In genomic region chr13:109074853-109075252, GRCh38 we compare ENCODE assay signal across 27 cellular contexts.
"Had no signal": no experiment of that assay in that cellular context is flagged by ENCODE, and none has a peak within 500 bp of the region (broad histone marks: within the 10 kb centered on the region; RNA-seq: fewer than 3 reads in every experiment).

No MANE protein-coding gene starts in this region.

- ATAC-seq: stimulated activated effector memory CD8-positive, alpha-beta T cell treated with anti-CD3 and anti-CD28 coated beads, Interleukin-12 subunit alpha, Interleukin-12 subunit beta, amount 100 ng/mL, for 72 hours; stimulated activated memory B cell treated with anti-CD40 and anti-IgM and Interleukin-4, amounts not matched to agents 10 μg/mL and 1 μg/mL and 100 μg/mL, for 72 hours; stimulated activated naive B cell treated with anti-CD40 and anti-IgM and Interleukin-4, amounts not matched to agents 10 μg/mL and 1 μg/mL and 100 μg/mL, for 72 hours; stimulated activated naive CD8-positive, alpha-beta T cell treated with anti-CD3 and anti-CD28 coated beads, Interleukin-15, amount 100 ng/mL, for 72 hours; stimulated activated naive CD8-positive, alpha-beta T cell treated with anti-CD3 and anti-CD28 coated beads, Interleukin-15, Interleukin-2, amounts not matched to agents 100 U/mL and 50 U/mL, for 24 hours; upper lobe of right lung had no signal

- H3K9me3 ChIP-seq: suprapubic skin, testis, thoracic aorta, thyroid gland, tibial artery, tibial nerve, transverse colon, upper lobe of left lung, upper lobe of right lung, uterus, vagina had no signal

- H3K27me3 ChIP-seq: stomach, suprapubic skin, testis, thyroid gland, tibial artery, tibial nerve, transverse colon, upper lobe of left lung, uterus, vagina had no signal

- H3K4me3 ChIP-seq: stomach, suprapubic skin, testis, thoracic aorta, thyroid gland, tibial artery, tibial nerve, transverse colon, upper lobe of left lung, upper lobe of right lung, uterus, vagina had no signal

- FAIRE-seq: urothelium cell line had no signal

- H3K4me1 ChIP-seq: stomach, suprapubic skin, testis, thyroid gland, tibial artery, tibial nerve, transverse colon, upper lobe of left lung, upper lobe of right lung, uterus, vagina had no signal

- DNase-seq: stimulated activated CD4-positive, alpha-beta T cell treated with anti-CD3 and anti-CD28 coated beads, Interleukin-2, amount 100 ng/mL, for 48 hours; stimulated activated CD4-positive, alpha-beta T cell treated with anti-CD3 and anti-CD28 coated beads, Interleukin-4, amount 100 ng/mL, for 1 hour; stimulated activated CD4-positive, alpha-beta T cell treated with anti-CD3 and anti-CD28 coated beads, Interleukin-4, amount 100 ng/mL, for 24 hours; stimulated activated CD4-positive, alpha-beta T cell treated with anti-CD3 and anti-CD28 coated beads, Interleukin-4, amount 100 ng/mL, for 4 hours; stimulated activated CD8-positive, alpha-beta memory T cell treated with anti-CD3 and anti-CD28 coated beads, Interleukin-4, amount 100 ng/mL, for 48 hours; stimulated activated naive B cell treated with anti-CD40 and anti-IgM and Interleukin-4, amounts not matched to agents 10 μg/mL and 1 μg/mL and 100 μg/mL, for 72 hours; stimulated activated naive CD4-positive, alpha-beta T cell; stimulated activated naive CD4-positive, alpha-beta T cell treated with Interleukin-2 at 50 U/mL for 16 hours; stimulated activated naive CD8-positive, alpha-beta T cell treated with anti-CD3 and anti-CD28 coated beads, Interleukin-15, amount 100 ng/mL, for 72 hours; stimulated activated naive CD8-positive, alpha-beta T cell treated with anti-CD3 and anti-CD28 coated beads, Interleukin-15, Interleukin-2, amounts not matched to agents 100 U/mL and 50 U/mL, for 24 hours; stomach; substantia nigra; testis; thyroid gland; tibial artery; transverse colon; trophoblast cell; upper lobe of left lung; upper lobe of right lung; uterus had no signal

- H3K27ac ChIP-seq: stomach, suprapubic skin, testis, thoracic aorta, thyroid gland, tibial artery, tibial nerve, transverse colon, upper lobe of left lung, upper lobe of right lung, uterus, vagina had no signal

- H3K36me3 ChIP-seq: stomach, suprapubic skin, thoracic aorta, thyroid gland, tibial artery, tibial nerve, transverse colon, upper lobe of left lung, upper lobe of right lung, uterus, vagina had no signal
